In genomic region chr18:13450289-13451207, GRCh38 we compare ENCODE assay signal across 9 cellular contexts.
DNase-seq lines count a peak whose midpoint lies in the region; ATAC-seq and TF ChIP-seq lines count a peak whose summit lies in the region.
"Had no signal": no experiment of that assay in that cellular context is flagged by ENCODE, and none has a peak within 500 bp of the region (broad histone marks: within the 10 kb centered on the region; RNA-seq: fewer than 3 reads in every experiment).

No MANE protein-coding gene starts in this region.

- H3K27ac Mint-ChIP-seq in nephron progenitor cell = no peak overlapping the region

- intact Hi-C loops in left ventricle myocardium superior (cut with micrococcal nuclease) = no loop called here

- in situ Hi-C loops in GM13977 (cut with MboI; ENCODE audit: low pct_unique_long_range_greater_than_20kb, low sequenced_read_pairs, unreplicated experiment) = no loop called here

- DNase-seq in GM13977 (ENCODE audit: low spot score) (peak; percentile 61), GM20000 (ENCODE audit: low spot score) (peak; percentile 52), left ventricle myocardium superior (no peak), foreskin keratinocyte (no peak), NCI-H2107 treated with DMSO at 0.1 percent for 48 hours (lab: John Stamatoyannopoulos, UW; ENCODE audit: unreplicated experiment) (no peak), nephron progenitor cell (no peak), HK-2 (ENCODE audit: unreplicated experiment) (no peak)
- DNase-seq: NCI-H2107 had no signal

- TF ChIP-seq CTCF in GM13977 (IDR thresholded peaks at IDR 0.05; ENCODE audit: extremely low read depth, insufficient read depth, missing control alignments) (no peak), GM20000 (IDR thresholded peaks at IDR 0.05; ENCODE audit: extremely low read depth, missing control alignments) (no peak), foreskin keratinocyte (conservative IDR thresholded peaks at IDR 0.05) (no peak), nephron progenitor cell (IDR thresholded peaks at IDR 0.05) (no peak)

- no peak overlapping the region for H3K4me3 Mint-ChIP-seq in nephron progenitor cell

- H3K36me3 Mint-ChIP-seq in nephron progenitor cell (ENCODE audit: low read depth) = no peaks in the 10 kb centered on the region

- peak; percentile 65 for ATAC-seq in HG03354 (IDR thresholded peaks at IDR 0.05; ENCODE audit: poor library complexity, severe bottlenecking, unreplicated experiment)
- peak; percentile 14 for ATAC-seq in left ventricle myocardium superior
- ATAC-seq in foreskin keratinocyte = no peak

- no peak overlapping the region for H3K27ac ChIP-seq in foreskin keratinocyte

- no peaks in the 10 kb centered on the region for H3K9me3 Mint-ChIP-seq in nephron progenitor cell

- H3K4me1 Mint-ChIP-seq in nephron progenitor cell = peaks cover 14% of the 10 kb centered on the region

- no peaks in the 10 kb centered on the region for H3K4me1 ChIP-seq in foreskin keratinocyte

- H3K27me3 Mint-ChIP-seq in nephron progenitor cell (ENCODE audit: low read depth, poor library complexity) = peaks cover 64% of the 10 kb centered on the region

- H3K27me3 ChIP-seq in foreskin keratinocyte = no peaks in the 10 kb centered on the region

Comparison
In these comparisons a context has a peak if more than half of its experiments do, and no peak if none do; other contexts are left out.
1. DNase-seq: peak in GM13977 (single experiment) and GM20000 (single experiment); none in left ventricle myocardium superior (single experiment), foreskin keratinocyte (0 of 2), NCI-H2107 treated with DMSO at 0.1 percent for 48 hours (single experiment), nephron progenitor cell (single experiment) and HK-2 (single experiment).